Comparison of ENCODE assay signal across 8 cellular contexts in the genomic region with DNA sequence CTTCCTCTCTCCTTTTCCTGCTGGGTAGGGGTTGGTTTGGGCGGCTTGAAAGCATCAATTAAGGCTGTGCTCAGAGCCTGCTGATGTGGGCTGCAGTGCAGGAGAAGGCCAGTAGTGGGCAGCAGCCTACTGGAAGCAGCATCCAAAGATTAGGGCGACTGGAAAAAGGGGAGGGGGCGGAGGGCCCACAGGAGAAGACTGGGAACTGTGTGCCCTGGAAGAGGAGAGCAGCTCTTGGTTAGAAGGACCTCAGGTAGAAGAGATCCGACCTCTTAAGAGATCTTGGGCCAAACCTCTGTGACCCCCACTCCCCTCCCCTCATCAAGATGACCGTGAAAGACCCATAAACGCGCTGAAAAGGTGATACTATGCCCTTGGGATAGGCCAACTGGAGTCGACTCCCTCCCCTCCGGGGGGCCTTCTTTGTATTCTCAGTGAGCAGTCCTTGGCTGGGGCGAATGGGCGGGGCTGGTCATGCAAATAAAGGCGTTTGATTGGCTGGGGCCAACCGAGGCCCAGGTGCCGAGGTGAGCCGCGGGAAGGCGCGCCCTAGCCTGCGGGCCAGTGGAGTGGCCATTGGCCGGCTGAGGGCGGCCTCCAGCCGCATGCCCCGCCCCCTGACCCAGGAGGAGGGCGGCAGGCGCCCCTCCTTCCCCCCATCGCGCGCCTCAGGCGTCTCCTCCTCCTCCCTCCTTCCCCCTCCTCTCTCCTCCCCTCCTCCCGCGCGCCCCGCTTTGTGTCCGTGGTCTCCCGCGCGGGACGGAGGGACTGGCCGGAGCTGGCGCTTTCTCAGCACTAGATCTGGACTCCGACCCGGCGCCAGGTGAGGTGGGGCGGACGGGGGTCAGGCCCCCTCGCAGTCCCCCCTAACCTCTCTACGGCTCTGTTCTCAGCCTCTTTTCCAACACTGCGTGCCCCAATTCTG. TPM values are rescaled to one million over a fixed set of nuclear protein-coding genes. Genes with fewer than 3 reads are reported as not detected.
DNase-seq lines count a peak whose midpoint lies in the region; ATAC-seq and TF ChIP-seq lines count a peak whose summit lies in the region.

No MANE protein-coding gene starts in this region.

- H3K27me3 Mint-ChIP-seq in activated CD8-positive, alpha-beta T cell treated with anti-CD3 and anti-CD28 coated beads for 36 hours: no peaks in the 10 kb centered on the region
- peaks cover 4% of the 10 kb centered on the region for H3K27me3 Mint-ChIP-seq in endothelial cell (ENCODE audit: unreplicated experiment)

- H3K4me3 ChIP-seq in ACC112 (ENCODE audit: low read depth, low read length): peak overlapping the region; percentile 67
- peak overlapping the region; percentile 62 to 68 for H3K4me3 ChIP-seq in muscle layer of duodenum (ENCODE audit: low read depth in 1 of 2, low read length in 2 of 2)
- peak overlapping the region; percentile 79 for H3K4me3 ChIP-seq in thoracic aorta

- intact Hi-C loops in activated CD8-positive, alpha-beta T cell treated with anti-CD3 and anti-CD28 coated beads for 36 hours (cut with micrococcal nuclease): loop anchor here (5.0 kb wide), 2 partner anchors 103 to 208 kb away; no protein-coding TSS in a partner anchor

- ATAC-seq in GM18907 (IDR thresholded peaks at IDR 0.05; ENCODE audit: unreplicated experiment): peak; percentile 60
- ATAC-seq in HG03342 (IDR thresholded peaks at IDR 0.05; ENCODE audit: unreplicated experiment): peak; percentile 45
- peak; percentile 71 for ATAC-seq in activated CD8-positive, alpha-beta T cell treated with anti-CD3 and anti-CD28 coated beads for 36 hours
- ATAC-seq in thoracic aorta (ENCODE audit: insufficient number of reproducible peaks, low FRiP score, low read depth): no peak

- peaks cover 6% of the 10 kb centered on the region for H3K36me3 Mint-ChIP-seq in activated CD8-positive, alpha-beta T cell treated with anti-CD3 and anti-CD28 coated beads for 36 hours (ENCODE audit: low read depth)
- no peaks in the 10 kb centered on the region for H3K36me3 Mint-ChIP-seq in endothelial cell (ENCODE audit: low read depth, unreplicated experiment)

- no peaks in the 10 kb centered on the region for H3K4me1 ChIP-seq in ACC112 (ENCODE audit: control insufficient read depth, insufficient read depth, low read length, unreplicated experiment)
- peaks cover 0 to 6% of the 10 kb centered on the region in 2 donors for H3K4me1 ChIP-seq in muscle layer of duodenum (ENCODE audit: control insufficient read depth in 1 of 2, insufficient read depth in 2 of 2, low read length in 2 of 2)
- H3K4me1 ChIP-seq in thoracic aorta (ENCODE audit: control insufficient read depth in 1 of 2, low read depth in 2 of 2): peaks cover 0 to 13% of the 10 kb centered on the region in 2 donors

- CTCF ChIA-PET in activated CD8-positive, alpha-beta T cell treated with anti-CD3 and anti-CD28 coated beads for 36 hours (lab: Charles Lee): interaction anchor here (0.6 to 2.1 kb wide), 4 partner anchors 21 to 210 kb away, joined by 3 to 8 read pairs (median 3); no protein-coding TSS in a partner anchor

- H3K9me3 Mint-ChIP-seq in activated CD8-positive, alpha-beta T cell treated with anti-CD3 and anti-CD28 coated beads for 36 hours: no peaks in the 10 kb centered on the region
- H3K9me3 Mint-ChIP-seq in endothelial cell (ENCODE audit: unreplicated experiment): no peaks in the 10 kb centered on the region

- peak overlapping the region; percentile 37 for H2AFZ ChIP-seq in ACC112 (ENCODE audit: low read length, unreplicated experiment)

- H3K4me3 Mint-ChIP-seq in activated CD8-positive, alpha-beta T cell treated with anti-CD3 and anti-CD28 coated beads for 36 hours: peak overlapping the region; percentile 82
- peak overlapping the region; percentile 87 for H3K4me3 Mint-ChIP-seq in endothelial cell (ENCODE audit: unreplicated experiment)

- POLR2A ChIA-PET in activated CD8-positive, alpha-beta T cell treated with anti-CD3 and anti-CD28 coated beads for 36 hours (lab: Charles Lee): interaction anchor here (1.1 kb wide), 1 partner anchor 11 kb away, joined by 3 read pairs; a partner anchor contains a TSS

- TF ChIP-seq CTCF in activated CD8-positive, alpha-beta T cell treated with anti-CD3 and anti-CD28 coated beads for 36 hours (IDR thresholded peaks at IDR 0.05): peak; percentile 53
- peak; percentile 63 for TF ChIP-seq CTCF in endothelial cell (IDR thresholded peaks at IDR 0.05; ENCODE audit: unreplicated experiment)
- peak; percentile 78 for TF ChIP-seq CTCF in thoracic aorta (IDR thresholded peaks at IDR 0.05)

- peaks cover 39% of the 10 kb centered on the region for H3K4me1 Mint-ChIP-seq in activated CD8-positive, alpha-beta T cell treated with anti-CD3 and anti-CD28 coated beads for 36 hours (ENCODE audit: low read depth)
- H3K4me1 Mint-ChIP-seq in endothelial cell (ENCODE audit: unreplicated experiment): peaks cover 6% of the 10 kb centered on the region

- H3K27ac ChIP-seq in ACC112 (ENCODE audit: low read depth, low read length) (no peak overlapping the region), muscle layer of duodenum (ENCODE audit: low read length) (peak overlapping the region; percentile 72), thoracic aorta (peak overlapping the region; percentile 80 to 87)

- peak; percentile 90 for DNase-seq in NCI-H510A treated with DMSO at 0.1 percent for 48 hours (lab: John Stamatoyannopoulos, UW)
- peak; percentile 84 for DNase-seq in activated CD8-positive, alpha-beta T cell treated with anti-CD3 and anti-CD28 coated beads for 36 hours
- DNase-seq in endothelial cell (ENCODE audit: low spot score): peak; percentile 73
- DNase-seq in thoracic aorta (ENCODE audit: low spot score): no peak

- H3K27me3 ChIP-seq in ACC112 (ENCODE audit: insufficient read depth, low read length): no peaks in the 10 kb centered on the region
- no peaks in the 10 kb centered on the region for H3K27me3 ChIP-seq in muscle layer of duodenum (ENCODE audit: low read depth, low read length)
- H3K27me3 ChIP-seq in thoracic aorta (replicated peaks; ENCODE audit: insufficient read depth): no peaks in the 10 kb centered on the region

- H3K9me3 ChIP-seq in muscle layer of duodenum (ENCODE audit: control insufficient read depth in 1 of 2, low read length in 2 of 2): no peaks in the 10 kb centered on the region
- no peaks in the 10 kb centered on the region for H3K9me3 ChIP-seq in thoracic aorta

- peak overlapping the region; percentile 86 for H3K27ac Mint-ChIP-seq in activated CD8-positive, alpha-beta T cell treated with anti-CD3 and anti-CD28 coated beads for 36 hours
- H3K27ac Mint-ChIP-seq in endothelial cell (ENCODE audit: unreplicated experiment): no peak overlapping the region

- no peaks in the 10 kb centered on the region for H3K79me2 ChIP-seq in ACC112 (ENCODE audit: control insufficient read depth, insufficient read depth, low read length, unreplicated experiment)

- H3K36me3 ChIP-seq in ACC112 (ENCODE audit: insufficient read depth, low read length) (no peaks in the 10 kb centered on the region), muscle layer of duodenum (ENCODE audit: control insufficient read depth in 1 of 2, insufficient read depth in 2 of 2, low read length in 2 of 2) (no peaks in the 10 kb centered on the region), thoracic aorta (no peaks in the 10 kb centered on the region)

RNA-seq across cellular contexts. Expression of a gene that starts 10.1 kb away (rescaled TPM):
- 10 to 100 TPM; 24.8 to 27.3 TPM for total RNA-seq in activated CD8-positive, alpha-beta T cell treated with anti-CD3 and anti-CD28 coated beads for 36 hours
- total RNA-seq in endothelial cell (ENCODE audit: unreplicated experiment) (10.3 TPM), thoracic aorta (10 to 100 TPM; 17.3 to 18.7 TPM)

RNA-seq across cellular contexts. Expression of a gene that starts 31.6 kb away (rescaled TPM):
- total RNA-seq in activated CD8-positive, alpha-beta T cell treated with anti-CD3 and anti-CD28 coated beads for 36 hours: not detected
- 0.13 TPM for total RNA-seq in endothelial cell (ENCODE audit: unreplicated experiment)
- not detected for total RNA-seq in thoracic aorta
